1 cellular context compared by ENCODE assay signal in genomic region chr7:112079122-112079521, GRCh38.
TF ChIP-seq lines count a peak whose summit lies in the region.

No MANE protein-coding gene starts in this region.

TF ChIP-seq in IMR-90, 13 proteins besides CTCF, POLR2A, EP300 and RAD21 (continued from another document):
- TF ChIP-seq USF2 (IDR thresholded peaks at IDR 0.05; ENCODE audit: low read depth, low read length) (no peak), RCOR1 (IDR thresholded peaks at IDR 0.05; ENCODE audit: insufficient replicate concordance, low read length) (no peak), FOS (IDR thresholded peaks at IDR 0.05; ENCODE audit: low read depth, low read length) (no peak), SMC3 (IDR thresholded peaks at IDR 0.05; ENCODE audit: low read depth, low read length) (no peak), MAZ (IDR thresholded peaks at IDR 0.05; ENCODE audit: borderline replicate concordance, low read depth, low read length) (no peak), BHLHE40 (IDR thresholded peaks at IDR 0.05; ENCODE audit: low read depth, low read length) (no peak)
TF ChIP-seq in IMR-90: peak in this region for 0.
